Comparison of ENCODE assay signal across 1 cellular context in genomic region chr7:139092090-139092796, GRCh38.
TF ChIP-seq lines count a peak whose summit lies in the region.

No MANE protein-coding gene starts in this region.

TF ChIP-seq in K562, 482 proteins besides CTCF, POLR2A, EP300 and RAD21 (continued from another document and continues in another):
- peak; percentile 36 to 98; a peak in 2 of 4 replicates for TF ChIP-seq MAZ (CRISPR knock-in tag; conservative IDR thresholded peaks at IDR 0.05 in 1 of 2, IDR thresholded peaks at IDR 0.05 in 1 of 2)
- TF ChIP-seq ZNF133 (CRISPR knock-in tag; IDR thresholded peaks at IDR 0.05) = peak; percentile 96
- peak; percentile 61; the same call in 1 of the 2 replicates for TF ChIP-seq SLC30A9 (CRISPR knock-in tag; IDR thresholded peaks at IDR 0.05)
- peak; percentile 73; the same call in 1 of the 2 replicates for TF ChIP-seq E4F1 (CRISPR knock-in tag; IDR thresholded peaks at IDR 0.05; ENCODE audit: borderline replicate concordance)
- TF ChIP-seq ZBTB9 (CRISPR knock-in tag; IDR thresholded peaks at IDR 0.05) = peak; percentile 99
- TF ChIP-seq NR2C1 (IDR thresholded peaks at IDR 0.05) = no peak
- peak; percentile 94 for TF ChIP-seq NR2C1 (tag; IDR thresholded peaks at IDR 0.05)
- TF ChIP-seq ZNF561 (CRISPR knock-in tag; conservative IDR thresholded peaks at IDR 0.05) = peak; percentile 84; the same call in 1 of the 2 replicates
- peak; percentile 92 for TF ChIP-seq ZBTB34 (CRISPR knock-in tag; IDR thresholded peaks at IDR 0.05)
- TF ChIP-seq AFF4 (CRISPR knock-in tag; IDR thresholded peaks at IDR 0.05) = no peak
- no peak for TF ChIP-seq POU5F1 (IDR thresholded peaks at IDR 0.05; ENCODE audit: borderline replicate concordance, low read depth, low read length, partially characterized antibody)
- TF ChIP-seq MTA3 (IDR thresholded peaks at IDR 0.05; ENCODE audit: borderline replicate concordance) = no peak
- TF ChIP-seq NR4A1 (CRISPR knock-in tag; IDR thresholded peaks at IDR 0.05) = peak; percentile 98
- TF ChIP-seq NR4A1 (tag; IDR thresholded peaks at IDR 0.05) = peak; percentile 100
- peak; percentile 75 for TF ChIP-seq TFE3 (CRISPR knock-in tag; IDR thresholded peaks at IDR 0.05)
- TF ChIP-seq ID3 (CRISPR knock-in tag; IDR thresholded peaks at IDR 0.05) = peak; percentile 84; the same call in 1 of the 2 replicates
- TF ChIP-seq ID3 (tag; IDR thresholded peaks at IDR 0.05) = peak; percentile 100
- TF ChIP-seq SIX5 (IDR thresholded peaks at IDR 0.05; ENCODE audit: borderline replicate concordance in 1 of 2, insufficient read depth in 1 of 2, low read depth in 1 of 2, low read length in 2 of 2) = no peak
- TF ChIP-seq HMBOX1 (IDR thresholded peaks at IDR 0.05) = peak; percentile 79
- TF ChIP-seq TEAD4 (IDR thresholded peaks at IDR 0.05; ENCODE audit: low read length) = peak; percentile 36; the same call in 1 of the 2 replicates
- no peak for TF ChIP-seq TEAD4 (CRISPR knock-in tag; IDR thresholded peaks at IDR 0.05; ENCODE audit: borderline replicate concordance)
- peak; percentile 98 for TF ChIP-seq TSHZ1 (CRISPR knock-in tag; IDR thresholded peaks at IDR 0.05)
- TF ChIP-seq ATF1 (CRISPR knock-in tag; IDR thresholded peaks at IDR 0.05) = no peak
- TF ChIP-seq ATF1 (tag; IDR thresholded peaks at IDR 0.05) = peak; percentile 60
- no peak for TF ChIP-seq MYNN (IDR thresholded peaks at IDR 0.05)
- no peak for TF ChIP-seq MYNN (CRISPR knock-in tag; IDR thresholded peaks at IDR 0.05)
- TF ChIP-seq ZSCAN32 (CRISPR knock-in tag; IDR thresholded peaks at IDR 0.05) = peak; percentile 82
- no peak for TF ChIP-seq NR3C1 (CRISPR knock-in tag; IDR thresholded peaks at IDR 0.05)
- no peak for TF ChIP-seq CSDE1 (IDR thresholded peaks at IDR 0.05)
- TF ChIP-seq SNAPC5 (CRISPR knock-in tag; IDR thresholded peaks at IDR 0.05) = 0 out of 2 replicates have a peak, but pooled peaks have one; percentile 37
- peak; percentile 80; the same call in 1 of the 2 replicates for TF ChIP-seq ESRRB (CRISPR knock-in tag; IDR thresholded peaks at IDR 0.05; ENCODE audit: borderline replicate concordance)
- TF ChIP-seq ZBTB2 (IDR thresholded peaks at IDR 0.05) = 0 out of 2 replicates have a peak, but pooled peaks have one; percentile 36
- TF ChIP-seq GMEB1 (CRISPR knock-in tag; IDR thresholded peaks at IDR 0.05) = peak; percentile 86
- no peak for TF ChIP-seq HDAC3 (IDR thresholded peaks at IDR 0.05; ENCODE audit: borderline replicate concordance, partially characterized antibody)
- TF ChIP-seq SMARCA4 (IDR thresholded peaks at IDR 0.05) = peak; percentile 52; the same call in 1 of the 2 replicates
- peak in 1 of 2 experiments; percentile 96; a peak in 2 of 4 replicates for TF ChIP-seq ZNF639 (CRISPR knock-in tag; conservative IDR thresholded peaks at IDR 0.05 in 1 of 2, IDR thresholded peaks at IDR 0.05 in 1 of 2)
- peak; percentile 99 for TF ChIP-seq ERF (CRISPR knock-in tag; IDR thresholded peaks at IDR 0.05)
- TF ChIP-seq OTX1 (CRISPR knock-in tag; IDR thresholded peaks at IDR 0.05) = peak; percentile 96
